22 cellular contexts compared by ENCODE assay signal in genomic region chr1:234238060-234238459, GRCh38.
"Had no signal": no experiment of that assay in that cellular context is flagged by ENCODE, and none has a peak within 500 bp of the region (broad histone marks: within the 10 kb centered on the region; RNA-seq: fewer than 3 reads in every experiment).

No MANE protein-coding gene starts in this region.

- H3K9me3 ChIP-seq: gastrocnemius medialis, left ventricle myocardium inferior, lower lobe of right lung, prostate gland, right lobe of liver, tibial artery, upper lobe of left lung, uterus had no signal

- H3K27ac Mint-ChIP-seq: memory B cell; mesothelial cell of epicardium; natural killer cell treated with Interleukin-12 subunit alpha and Interleukin-12 subunit beta and Interleukin-15 and Interleukin-18, amount 100 ng/mL, for 72 hours; stimulated activated effector memory CD8-positive, alpha-beta T cell treated with anti-CD3 and anti-CD28 coated beads, Interleukin-12 subunit alpha, Interleukin-12 subunit beta, amount 100 ng/mL, for 72 hours had no signal

- DNase-seq: effector CD4-positive, alpha-beta T cell; gastrocnemius medialis; kidney; left cardiac atrium; left ventricle myocardium inferior; lower lobe of right lung; occipital lobe; right lobe of liver; stimulated activated CD4-positive, alpha-beta T cell treated with anti-CD3 and anti-CD28 coated beads, Interleukin-4, amount 100 ng/mL, for 1 hour; stimulated activated CD8-positive, alpha-beta memory T cell treated with anti-CD3 and anti-CD28 coated beads, Interleukin-4, amount 100 ng/mL, for 48 hours; stimulated activated naive CD8-positive, alpha-beta T cell treated with anti-CD3 and anti-CD28 coated beads, Interleukin-15, Interleukin-2, amounts not matched to agents 100 U/mL and 50 U/mL, for 24 hours; tibial artery; upper lobe of left lung; uterus had no signal

- ATAC-seq: esophagus mucosa; gastrocnemius medialis; left cardiac atrium; lower lobe of right lung; natural killer cell treated with Interleukin-12 subunit alpha and Interleukin-12 subunit beta and Interleukin-15 and Interleukin-18, amount 100 ng/mL, for 72 hours; right lobe of liver; stimulated activated effector memory CD8-positive, alpha-beta T cell treated with anti-CD3 and anti-CD28 coated beads, Interleukin-12 subunit alpha, Interleukin-12 subunit beta, amount 100 ng/mL, for 72 hours; stimulated activated naive CD8-positive, alpha-beta T cell treated with anti-CD3 and anti-CD28 coated beads, Interleukin-15, Interleukin-2, amounts not matched to agents 100 U/mL and 50 U/mL, for 24 hours had no signal

- H3K9me3 Mint-ChIP-seq: memory B cell; natural killer cell treated with Interleukin-12 subunit alpha and Interleukin-12 subunit beta and Interleukin-15 and Interleukin-18, amount 100 ng/mL, for 72 hours; stimulated activated effector memory CD8-positive, alpha-beta T cell treated with anti-CD3 and anti-CD28 coated beads, Interleukin-12 subunit alpha, Interleukin-12 subunit beta, amount 100 ng/mL, for 72 hours had no signal

- H3K4me3 ChIP-seq: coronary artery, gastrocnemius medialis, left ventricle myocardium inferior, lower lobe of right lung, prostate gland, right lobe of liver, tibial artery, upper lobe of left lung, uterus had no signal

- H3K36me3 Mint-ChIP-seq: memory B cell; mesothelial cell of epicardium; natural killer cell treated with Interleukin-12 subunit alpha and Interleukin-12 subunit beta and Interleukin-15 and Interleukin-18, amount 100 ng/mL, for 72 hours; stimulated activated effector memory CD8-positive, alpha-beta T cell treated with anti-CD3 and anti-CD28 coated beads, Interleukin-12 subunit alpha, Interleukin-12 subunit beta, amount 100 ng/mL, for 72 hours had no signal

- H3K4me1 Mint-ChIP-seq: memory B cell; stimulated activated effector memory CD8-positive, alpha-beta T cell treated with anti-CD3 and anti-CD28 coated beads, Interleukin-12 subunit alpha, Interleukin-12 subunit beta, amount 100 ng/mL, for 72 hours had no signal

- H3K27ac ChIP-seq: coronary artery, gastrocnemius medialis, left ventricle myocardium inferior, lower lobe of right lung, parathyroid adenoma, prostate gland, right lobe of liver, tibial artery, upper lobe of left lung, uterus had no signal

- H3K27me3 ChIP-seq: gastrocnemius medialis, right lobe of liver, upper lobe of left lung, uterus had no signal

- H3K4me1 ChIP-seq: gastrocnemius medialis, lower lobe of right lung, parathyroid adenoma, prostate gland, tibial artery, upper lobe of left lung, uterus had no signal

- H3K36me3 ChIP-seq: gastrocnemius medialis, left ventricle myocardium inferior, lower lobe of right lung, prostate gland, right lobe of liver, tibial artery, upper lobe of left lung, uterus had no signal

- H3K4me3 Mint-ChIP-seq: memory B cell; mesothelial cell of epicardium; natural killer cell treated with Interleukin-12 subunit alpha and Interleukin-12 subunit beta and Interleukin-15 and Interleukin-18, amount 100 ng/mL, for 72 hours; stimulated activated effector memory CD8-positive, alpha-beta T cell treated with anti-CD3 and anti-CD28 coated beads, Interleukin-12 subunit alpha, Interleukin-12 subunit beta, amount 100 ng/mL, for 72 hours had no signal
